ENCODE assay signal across 18 cellular contexts in the genomic region with DNA sequence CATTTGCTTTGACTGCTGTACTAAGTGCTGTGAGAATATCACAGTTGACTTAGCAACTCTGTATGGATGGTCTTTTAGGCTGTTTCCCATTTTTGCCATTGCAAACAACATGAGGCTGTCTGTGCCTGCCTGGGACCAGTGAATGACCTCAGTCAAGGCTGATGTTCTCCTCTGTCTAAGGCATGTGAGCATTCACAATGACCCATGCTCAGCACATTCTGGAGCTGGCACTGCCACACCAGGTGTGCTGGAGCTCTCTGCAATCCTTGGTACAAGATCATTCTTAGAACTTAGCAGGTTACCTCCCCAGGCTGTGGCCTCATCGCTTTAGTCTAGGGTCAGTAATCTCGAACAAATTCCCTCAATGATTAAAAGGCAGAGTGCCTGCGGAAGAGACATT.
DNase-seq lines count a peak whose midpoint lies in the region; ATAC-seq, FAIRE-seq and TF ChIP-seq lines count a peak whose summit lies in the region.
"Had no signal": no experiment of that assay in that cellular context is flagged by ENCODE, and none has a peak within 500 bp of the region (broad histone marks: within the 10 kb centered on the region; RNA-seq: fewer than 3 reads in every experiment).

No MANE protein-coding gene starts in this region.

- no peak overlapping the region for H3K27ac Mint-ChIP-seq in osteocyte (ENCODE audit: unreplicated experiment)
- H3K27ac Mint-ChIP-seq: activated naive CD8-positive, alpha-beta T cell treated with anti-CD3 and anti-CD28 coated beads, Interleukin-2, amount 50 U/mL, for 24 hours had no signal

- H3K9ac ChIP-seq in HepG2 (ENCODE audit: insufficient read depth, low read depth, low read length), result peak overlapping the region; percentile 66
- H3K9ac ChIP-seq: BLaER1, KMS-11 had no signal

- no peaks in the 10 kb centered on the region for H4K20me1 ChIP-seq in HepG2 (ENCODE audit: insufficient read depth, low read length)

- peaks cover 23% of the 10 kb centered on the region for H3K79me2 ChIP-seq in HepG2 (ENCODE audit: insufficient read depth, low read length)

- no peaks in the 10 kb centered on the region for H3K9me3 Mint-ChIP-seq in osteocyte (ENCODE audit: unreplicated experiment)
- H3K9me3 Mint-ChIP-seq: activated naive CD8-positive, alpha-beta T cell treated with anti-CD3 and anti-CD28 coated beads, Interleukin-2, amount 50 U/mL, for 24 hours had no signal

- H3K4me3 Mint-ChIP-seq in osteocyte (ENCODE audit: unreplicated experiment), result no peak overlapping the region
- H3K4me3 Mint-ChIP-seq: activated naive CD8-positive, alpha-beta T cell treated with anti-CD3 and anti-CD28 coated beads, Interleukin-2, amount 50 U/mL, for 24 hours had no signal

- H3K27me3 ChIP-seq in HepG2 (ENCODE audit: control insufficient read depth in 1 of 2, insufficient read depth in 2 of 2, low read length in 2 of 2) (no peaks in the 10 kb centered on the region), stomach (no peaks in the 10 kb centered on the region)
- H3K27me3 ChIP-seq: BLaER1 had no signal

- TF ChIP-seq POLR2A in HepG2 (IDR thresholded peaks at IDR 0.05; ENCODE audit: insufficient read depth in 1 of 2, low read depth in 2 of 2, low read length in 2 of 2) (no peak), stomach (IDR thresholded peaks at IDR 0.05) (no peak)

- H3K4me3 ChIP-seq in HepG2 (replicated peaks in 1 of 3; ENCODE audit: insufficient read depth in 1 of 3, low read depth in 2 of 3, low read length in 3 of 3) (peak overlapping the region in 2 of 3 experiments; percentile 3 to 39; a peak in 1 of 6 replicates), stomach (no peak overlapping the region), coronary artery (no peak overlapping the region)
- H3K4me3 ChIP-seq: BLaER1 had no signal

- FAIRE-seq in HepG2 (lab: Jason Lieb, UNC), result peak; percentile 28

- CTCF ChIA-PET in HepG2 (lab: Yijun Ruan, JAX; ENCODE audit: low intra/inter-chr PET ratio, low total read pairs), result no interaction called here

- H3K4me1 Mint-ChIP-seq in osteocyte (ENCODE audit: unreplicated experiment), result no peaks in the 10 kb centered on the region

- H3K27ac ChIP-seq in VCaP (peak overlapping the region; percentile 97), HepG2 (ENCODE audit: extremely low read length, insufficient read depth, low read length) (peak overlapping the region; percentile 94), stomach (peak overlapping the region; percentile 68 to 87 (median 80)), coronary artery (no peak overlapping the region)
- H3K27ac ChIP-seq: KMS-11 had no signal

- TF ChIP-seq CTCF in VCaP (conservative IDR thresholded peaks at IDR 0.05) (no peak), HepG2 (CRISPR knock-in tag; IDR thresholded peaks at IDR 0.05) (no peak), stomach (IDR thresholded peaks at IDR 0.05) (no peak), osteocyte (IDR thresholded peaks at IDR 0.05) (no peak), coronary artery (IDR thresholded peaks at IDR 0.05) (no peak)

- H3K36me3 ChIP-seq in HepG2 (replicated peaks in 1 of 2; ENCODE audit: control insufficient read depth in 1 of 2, insufficient read depth in 2 of 2, low read length in 2 of 2) (peaks cover 19 to 45% of the 10 kb centered on the region in 2 experiments), stomach (peaks cover 0 to 5% (median 1%) of the 10 kb centered on the region in 4 donors)

- H3K4me1 ChIP-seq in HepG2 (ENCODE audit: insufficient read depth, low read length) (peaks cover 92% of the 10 kb centered on the region), stomach (peaks cover 31 to 67% (median 55%) of the 10 kb centered on the region in 4 donors)

- TF ChIP-seq EP300 in HepG2 (IDR thresholded peaks at IDR 0.05; ENCODE audit: low read depth in 2 of 2, low read length in 2 of 2) (no peak), HepG2 (CRISPR knock-in tag; IDR thresholded peaks at IDR 0.05; ENCODE audit: borderline replicate concordance) (no peak), stomach (IDR thresholded peaks at IDR 0.05) (no peak)

- H3K9me3 ChIP-seq in HepG2 (ENCODE audit: low read length) (no peaks in the 10 kb centered on the region), stomach (no peaks in the 10 kb centered on the region)
- H3K9me3 ChIP-seq: BLaER1 had no signal

- POLR2A ChIA-PET in HepG2 (lab: Yijun Ruan, JAX), result interaction anchor here (1.0 to 5.5 kb wide), 16 partner anchors 10 to 135 kb away, joined by 4 to 107 read pairs (median 10); partner anchors contain the start of gene SH3PXD2A

- peak overlapping the region; percentile 83 for H3K4me2 ChIP-seq in HepG2 (ENCODE audit: low read depth, low read length)
- H3K4me2 ChIP-seq: BLaER1, KMS-11 had no signal

- no peaks in the 10 kb centered on the region for H3K36me3 Mint-ChIP-seq in osteocyte (ENCODE audit: unreplicated experiment)

- peak; percentile 22 for DNase-seq in DMS153 treated with DMSO at 0.1 percent for 48 hours (lab: John Stamatoyannopoulos, UW; ENCODE audit: unreplicated experiment)
- no peak for DNase-seq in DMS153 (lab: John Stamatoyannopoulos, UW)
- peak; percentile 62 for DNase-seq in HepG2 (ENCODE audit: low spot score)
- DNase-seq in stomach, result no peak
- DNase-seq in T-helper 2 cell, result no peak
- DNase-seq in osteocyte (ENCODE audit: extremely low spot score, unreplicated experiment), result no peak
- DNase-seq in coronary artery (ENCODE audit: low spot score), result no peak
- DNase-seq: 8988T; activated CD4-positive, alpha-beta T cell treated with anti-CD3 and anti-CD28 coated beads for 1 hour; activated naive CD8-positive, alpha-beta T cell treated with anti-CD3 and anti-CD28 coated beads, Interleukin-2, amount 50 U/mL, for 24 hours; glutamatergic neuron; NCI-H1048; NCI-H526 treated with DMSO at 0.1 percent for 48 hours; OCI-M1; substantia nigra had no signal

- intact Hi-C loops in HepG2 (cut with micrococcal nuclease; ENCODE audit: unreplicated experiment), result loop anchor here (5.0 kb wide), 1 partner anchor 76 kb away; no protein-coding TSS in a partner anchor
- intact Hi-C loops in stomach (cut with DNase I; ENCODE audit: low total_unique reads), result no loop called here

- no TSS peak for BruUV-seq in HepG2 (replicated peaks; lab: Mats Ljungman, UMichigan)

- 23% methylated on average over 3 of the region's 3 CpGs for WGBS in HepG2 (ENCODE audit: low lambda C conversion rate)
- 38 to 54% (median 45%) methylated on average over 3 of the region's 3 CpGs for WGBS in stomach, 5 donors

- TF ChIP-seq RAD21 in HepG2 (CRISPR knock-in tag; IDR thresholded peaks at IDR 0.05), result no peak

- ATAC-seq in HepG2, result peak; percentile 30
- ATAC-seq: activated naive CD8-positive, alpha-beta T cell treated with anti-CD3 and anti-CD28 coated beads, Interleukin-2, amount 50 U/mL, for 24 hours had no signal

- in situ Hi-C loops in HepG2 (cut with HindIII; ENCODE audit: extremely low pct_ligation_motif_present, low pct_unique_long_range_greater_than_20kb), result loop anchor here (5.0 kb wide), 2 partner anchors 64 to 76 kb away; partner anchors contain the start of gene SH3PXD2A

- H3K27me3 Mint-ChIP-seq in osteocyte (ENCODE audit: unreplicated experiment), result peaks cover 2% of the 10 kb centered on the region
- H3K27me3 Mint-ChIP-seq: activated naive CD8-positive, alpha-beta T cell treated with anti-CD3 and anti-CD28 coated beads, Interleukin-2, amount 50 U/mL, for 24 hours had no signal

- H2AFZ ChIP-seq in HepG2 (ENCODE audit: low read length), result no peak overlapping the region

TF ChIP-seq in HepG2, 621 proteins besides CTCF, POLR2A, EP300 and RAD21 (continues in another document):
- TF ChIP-seq RARA (CRISPR knock-in tag; IDR thresholded peaks at IDR 0.05) (0 out of 2 replicates have a peak, but pooled peaks have one; percentile 44), STAG1 (CRISPR knock-in tag; IDR thresholded peaks at IDR 0.05) (0 out of 2 replicates have a peak, but pooled peaks have one; percentile 5), NR2F6 (IDR thresholded peaks at IDR 0.05) (no peak), NR2F6 (CRISPR knock-in tag; IDR thresholded peaks at IDR 0.05) (0 out of 2 replicates have a peak, but pooled peaks have one; percentile 24), TEAD3 (CRISPR knock-in tag; optimal IDR thresholded peaks at IDR 0.05; ENCODE audit: borderline replicate concordance) (peak; percentile 60), HIC2 (CRISPR knock-in tag; IDR thresholded peaks at IDR 0.05; ENCODE audit: low read depth) (0 out of 2 replicates have a peak, but pooled peaks have one; percentile 63), FOXC1 (CRISPR knock-in tag; IDR thresholded peaks at IDR 0.05; ENCODE audit: borderline replicate concordance) (0 out of 2 replicates have a peak, but pooled peaks have one; percentile 59), MEIS1 (CRISPR knock-in tag; IDR thresholded peaks at IDR 0.05; ENCODE audit: borderline replicate concordance) (peak; percentile 4; the same call in 1 of the 2 replicates), ZNF672 (CRISPR knock-in tag; IDR thresholded peaks at IDR 0.05) (no peak), ZNF331 (CRISPR knock-in tag; IDR thresholded peaks at IDR 0.05) (peak; percentile 59; the same call in 1 of the 2 replicates), ELF3 (CRISPR knock-in tag; IDR thresholded peaks at IDR 0.05) (no peak)
- TF ChIP-seq, protein P1, sequence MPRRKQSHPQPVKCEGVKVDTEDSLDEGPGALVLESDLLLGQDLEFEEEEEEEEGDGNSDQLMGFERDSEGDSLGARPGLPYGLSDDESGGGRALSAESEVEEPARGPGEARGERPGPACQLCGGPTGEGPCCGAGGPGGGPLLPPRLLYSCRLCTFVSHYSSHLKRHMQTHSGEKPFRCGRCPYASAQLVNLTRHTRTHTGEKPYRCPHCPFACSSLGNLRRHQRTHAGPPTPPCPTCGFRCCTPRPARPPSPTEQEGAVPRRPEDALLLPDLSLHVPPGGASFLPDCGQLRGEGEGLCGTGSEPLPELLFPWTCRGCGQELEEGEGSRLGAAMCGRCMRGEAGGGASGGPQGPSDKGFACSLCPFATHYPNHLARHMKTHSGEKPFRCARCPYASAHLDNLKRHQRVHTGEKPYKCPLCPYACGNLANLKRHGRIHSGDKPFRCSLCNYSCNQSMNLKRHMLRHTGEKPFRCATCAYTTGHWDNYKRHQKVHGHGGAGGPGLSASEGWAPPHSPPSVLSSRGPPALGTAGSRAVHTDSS (CRISPR knock-in tag; conservative IDR thresholded peaks at IDR 0.05), result no peak

Comparison
In these comparisons a context has a peak if more than half of its experiments do, and no peak if none do; other contexts are left out.
1. DNase-seq: peak in DMS153 treated with DMSO at 0.1 percent for 48 hours (single experiment) and HepG2 (single experiment); none in DMS153 (single experiment), stomach (single experiment), T-helper 2 cell (0 of 5), osteocyte (single experiment) and coronary artery (single experiment).
2. H3K27ac ChIP-seq: peak in VCaP (single experiment), HepG2 (single experiment) and stomach (5 of 5); none in coronary artery (0 of 2).
3. H3K4me3 ChIP-seq: peak in HepG2 (2 of 3); none in stomach (0 of 4) and coronary artery (single experiment).